In the genomic region with DNA sequence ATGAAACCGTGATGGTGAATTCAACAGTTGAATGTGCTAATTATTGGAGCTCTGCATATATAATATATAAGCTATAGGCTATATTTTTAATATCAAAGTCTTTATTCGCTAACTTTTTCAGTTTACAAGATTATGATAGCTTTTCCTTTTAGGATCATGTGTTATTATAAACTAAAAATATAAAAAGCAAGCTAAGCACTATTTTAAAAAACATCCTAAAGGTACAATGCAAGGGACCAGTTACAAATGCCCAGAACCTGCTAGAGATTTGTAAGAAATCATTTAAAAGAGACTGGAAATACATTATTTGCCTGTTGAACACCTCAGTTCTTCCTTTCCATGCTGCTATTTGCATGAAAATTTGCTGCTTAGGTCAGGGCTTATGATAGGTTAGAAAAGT, we compare ENCODE assay signal across 1 cellular context.
TF ChIP-seq lines count a peak whose summit lies in the region.

No MANE protein-coding gene starts in this region.

TF ChIP-seq in HepG2, 621 proteins besides CTCF, POLR2A, EP300 and RAD21:
- TF ChIP-seq ZNF121 (CRISPR knock-in tag; IDR thresholded peaks at IDR 0.05) = no peak
- TF ChIP-seq RBAK (CRISPR knock-in tag; IDR thresholded peaks at IDR 0.05) = no peak
- TF ChIP-seq POGZ (CRISPR knock-in tag; IDR thresholded peaks at IDR 0.05) = no peak
- TF ChIP-seq MAFF (IDR thresholded peaks at IDR 0.05; ENCODE audit: low read depth, low read length) = peak; percentile 80
- TF ChIP-seq MAFK (conservative IDR thresholded peaks at IDR 0.05 in 1 of 2, IDR thresholded peaks at IDR 0.05 in 1 of 2; ENCODE audit: low read length in 2 of 2) = peak; percentile 76 to 93
